ENCODE assay signal across 8 cellular contexts in genomic region chr5:154405078-154405792, GRCh38. TPM values are rescaled to one million over a fixed set of nuclear protein-coding genes. Genes with fewer than 3 reads are reported as not detected.
DNase-seq lines count a peak whose midpoint lies in the region; ATAC-seq and TF ChIP-seq lines count a peak whose summit lies in the region.

No MANE protein-coding gene starts in this region.

- H3K9me3 Mint-ChIP-seq in T-helper 1 cell treated with Interleukin-12 subunit alpha and Interleukin-12 subunit beta and Interleukin-4 antibody, amounts not matched to agents 30 μg/mL and 1 μg/mL, for 36 hours, result no peaks in the 10 kb centered on the region

- peaks cover 6% of the 10 kb centered on the region for H3K4me1 Mint-ChIP-seq in T-helper 1 cell treated with Interleukin-12 subunit alpha and Interleukin-12 subunit beta and Interleukin-4 antibody, amounts not matched to agents 30 μg/mL and 1 μg/mL, for 36 hours (ENCODE audit: low read depth)

- H3K36me3 Mint-ChIP-seq in T-helper 1 cell treated with Interleukin-12 subunit alpha and Interleukin-12 subunit beta and Interleukin-4 antibody, amounts not matched to agents 30 μg/mL and 1 μg/mL, for 36 hours (ENCODE audit: low read depth), result peaks cover 18% of the 10 kb centered on the region

- peak; percentile 91 for TF ChIP-seq CTCF in GM12875 (IDR thresholded peaks at IDR 0.05; ENCODE audit: borderline replicate concordance, insufficient read depth, low read depth, low read length)

- peak; percentile 97 for ATAC-seq in HG02623 (IDR thresholded peaks at IDR 0.05; ENCODE audit: unreplicated experiment)

- H3K27ac Mint-ChIP-seq in T-helper 1 cell treated with Interleukin-12 subunit alpha and Interleukin-12 subunit beta and Interleukin-4 antibody, amounts not matched to agents 30 μg/mL and 1 μg/mL, for 36 hours, result no peak overlapping the region

- H3K27me3 Mint-ChIP-seq in T-helper 1 cell treated with Interleukin-12 subunit alpha and Interleukin-12 subunit beta and Interleukin-4 antibody, amounts not matched to agents 30 μg/mL and 1 μg/mL, for 36 hours (ENCODE audit: low read depth), result no peaks in the 10 kb centered on the region

- peak overlapping the region; percentile 28 for H3K4me3 Mint-ChIP-seq in T-helper 1 cell treated with Interleukin-12 subunit alpha and Interleukin-12 subunit beta and Interleukin-4 antibody, amounts not matched to agents 30 μg/mL and 1 μg/mL, for 36 hours

- no peak overlapping the region for H3K4me3 ChIP-seq in GM12875 (ENCODE audit: low read depth, low read length)

- DNase-seq in NCI-H1048 (lab: John Stamatoyannopoulos, UW) (peak; percentile 23), amniotic stem cell (lab: John Stamatoyannopoulos, UW) (peak; percentile 62), hepatic stellate cell (ENCODE audit: low spot score) (peak; percentile 92), renal cortical epithelial cell (ENCODE audit: low read depth) (peak; percentile 39), DMS153 (lab: John Stamatoyannopoulos, UW) (no peak)

RNA-seq across cellular contexts. Expression of gene SAP30L, which starts 40.6 kb away (rescaled TPM):
- 10.9 and 23.9 TPM in 2 replicates for total RNA-seq in renal cortical epithelial cell
